19 cellular contexts compared by ENCODE assay signal in the genomic region with DNA sequence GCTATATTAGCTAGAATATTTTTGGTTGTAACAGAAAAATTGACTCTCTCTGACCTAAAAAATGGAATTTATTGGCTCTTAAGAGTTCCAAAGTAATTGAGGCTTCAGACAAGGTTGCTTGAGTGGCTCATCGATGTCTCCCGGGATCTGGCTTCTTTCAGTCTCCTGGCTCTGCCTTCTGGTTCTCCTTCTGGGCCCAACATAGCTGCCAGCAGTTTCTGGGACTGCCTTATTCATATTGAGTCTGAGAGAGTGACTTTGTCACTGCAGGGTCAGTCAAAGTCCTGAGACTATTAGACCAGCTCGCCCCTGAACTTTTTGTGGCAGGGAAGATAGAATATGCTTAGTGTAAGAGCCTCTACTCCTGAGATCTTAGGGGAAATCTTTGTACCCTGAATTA.
DNase-seq lines count a peak whose midpoint lies in the region; ATAC-seq and TF ChIP-seq lines count a peak whose summit lies in the region.
"Had no signal": no experiment of that assay in that cellular context is flagged by ENCODE, and none has a peak within 500 bp of the region (broad histone marks: within the 10 kb centered on the region; RNA-seq: fewer than 3 reads in every experiment).

No MANE protein-coding gene starts in this region.

- H3K36me3 ChIP-seq in mesendoderm (ENCODE audit: control insufficient read depth, insufficient read depth, low read length) (no peaks in the 10 kb centered on the region), aorta (ENCODE audit: control insufficient read depth in 1 of 2, insufficient read depth in 2 of 2, low read length in 1 of 2) (no peaks in the 10 kb centered on the region)

- H2BK15ac ChIP-seq in mesendoderm (replicated peaks; ENCODE audit: low read depth), result no peak overlapping the region

- peaks cover 5% of the 10 kb centered on the region for H3K79me2 ChIP-seq in mesendoderm (ENCODE audit: control insufficient read depth, insufficient read depth, low read length)

- DNase-seq in DMS 273 (lab: John Stamatoyannopoulos, UW; ENCODE audit: unreplicated experiment), result peak; percentile 22
- no peak for DNase-seq in DMS 273 treated with DMSO at 0.1 percent for 48 hours (lab: John Stamatoyannopoulos, UW)
- peak; percentile 16 for DNase-seq in fibroblast of the aortic adventitia (ENCODE audit: low read depth)
- DNase-seq in mesendoderm, result peak; percentile 44
- peak in 1 of 2 donors; percentile 54 for DNase-seq in aorta
- DNase-seq in activated naive CD8-positive, alpha-beta T cell treated with anti-CD3 and anti-CD28 coated beads for 36 hours, result no peak
- no peak for DNase-seq in NCI-H226
- no peak for DNase-seq in NCI-H526 (lab: John Stamatoyannopoulos, UW)
- DNase-seq: activated CD8-positive, alpha-beta T cell treated with anti-CD3 and anti-CD28 coated beads for 36 hours; effector CD8-positive, alpha-beta T cell; KBM-7; left colon; NCI-H2081; NCI-H748 treated with DMSO at 0.1 percent for 48 hours; stimulated activated CD4-positive, alpha-beta T cell treated with anti-CD3 and anti-CD28 coated beads, Interleukin-4, amount 100 ng/mL, for 4 hours; stimulated activated CD8-positive, alpha-beta memory T cell treated with anti-CD3 and anti-CD28 coated beads, Interleukin-4, amount 100 ng/mL, for 48 hours had no signal

- intact Hi-C loops in aorta (cut with DNase I), result no loop called here

- H3K56ac ChIP-seq in mesendoderm (ENCODE audit: low read length), result peak overlapping the region; percentile 78

- TF ChIP-seq CTCF in fibroblast of the aortic adventitia (IDR thresholded peaks at IDR 0.05; ENCODE audit: insufficient read depth, low read length), result no peak

- no peak overlapping the region for H3K4me3 ChIP-seq in fibroblast of the aortic adventitia (ENCODE audit: low read depth, low read length)
- no peak overlapping the region for H3K4me3 ChIP-seq in mesendoderm (ENCODE audit: low read length)
- no peak overlapping the region for H3K4me3 ChIP-seq in aorta (ENCODE audit: low read length in 2 of 2)
- H3K4me3 ChIP-seq: skin epidermis had no signal

- H3K27ac ChIP-seq in mesendoderm (ENCODE audit: low read depth, low read length), result peak overlapping the region; percentile 77
- peak overlapping the region in 1 of 2 donors; percentile 57 for H3K27ac ChIP-seq in aorta (ENCODE audit: low read depth in 1 of 2, low read length in 2 of 2)
- H3K27ac ChIP-seq: 22Rv1 had no signal

- H2BK120ac ChIP-seq in mesendoderm (ENCODE audit: low read depth, low read length), result no peak overlapping the region

- H3K4me1 Mint-ChIP-seq in activated naive CD8-positive, alpha-beta T cell treated with anti-CD3 and anti-CD28 coated beads for 36 hours, result no peaks in the 10 kb centered on the region

- H3K4me1 ChIP-seq in mesendoderm (ENCODE audit: control insufficient read depth, low read depth, low read length), result peaks cover 22% of the 10 kb centered on the region
- peaks cover 3 to 10% of the 10 kb centered on the region in 2 donors for H3K4me1 ChIP-seq in aorta (ENCODE audit: control insufficient read depth in 1 of 2, insufficient read depth in 2 of 2, low read length in 2 of 2)

- H3K9me3 Mint-ChIP-seq in activated naive CD8-positive, alpha-beta T cell treated with anti-CD3 and anti-CD28 coated beads for 36 hours, result no peaks in the 10 kb centered on the region
- H3K9me3 Mint-ChIP-seq: activated CD8-positive, alpha-beta T cell treated with anti-CD3 and anti-CD28 coated beads for 36 hours had no signal

- H3K9me3 ChIP-seq in aorta (ENCODE audit: control insufficient read depth, low read length), result no peaks in the 10 kb centered on the region

- no peaks in the 10 kb centered on the region for H3K27me3 ChIP-seq in mesendoderm (ENCODE audit: insufficient read depth, low read length, poor library complexity)
- no peaks in the 10 kb centered on the region for H3K27me3 ChIP-seq in aorta (ENCODE audit: control insufficient read depth in 1 of 2, insufficient read depth in 2 of 2, low read length in 1 of 2)

- peak overlapping the region; percentile 99 for H3K18ac ChIP-seq in mesendoderm (ENCODE audit: low read length)

- no CpG with 5 or more reads among the region's 3 CpGs for WGBS in mesendoderm (ENCODE audit: extremely low coverage, insufficient coverage, low lambda C conversion rate)
- 15 to 22% methylated on average over 3 of the region's 3 CpGs for WGBS in aorta, 2 donors

- no peak overlapping the region for H3K4me2 ChIP-seq in mesendoderm (ENCODE audit: low read length)

- no peak overlapping the region for H4K5ac ChIP-seq in mesendoderm (ENCODE audit: low read length)

- H2AK5ac ChIP-seq in mesendoderm (ENCODE audit: low read length), result no peak overlapping the region

- H4K8ac ChIP-seq in mesendoderm (ENCODE audit: low read depth, low read length), result no peak overlapping the region

- peak overlapping the region; percentile 46 for H3K9ac ChIP-seq in mesendoderm (ENCODE audit: low read length)

- H3K23ac ChIP-seq in mesendoderm (ENCODE audit: low read length), result no peak overlapping the region

- H3K4me3 Mint-ChIP-seq in activated naive CD8-positive, alpha-beta T cell treated with anti-CD3 and anti-CD28 coated beads for 36 hours, result no peak overlapping the region
- H3K4me3 Mint-ChIP-seq: activated CD8-positive, alpha-beta T cell treated with anti-CD3 and anti-CD28 coated beads for 36 hours; activated naive CD8-positive, alpha-beta T cell had no signal

- peak overlapping the region; percentile 71 for H3K4ac ChIP-seq in mesendoderm (ENCODE audit: low read depth, low read length)

- H3K27me3 Mint-ChIP-seq in activated naive CD8-positive, alpha-beta T cell treated with anti-CD3 and anti-CD28 coated beads for 36 hours, result no peaks in the 10 kb centered on the region
- H3K27me3 Mint-ChIP-seq: activated CD8-positive, alpha-beta T cell treated with anti-CD3 and anti-CD28 coated beads for 36 hours; activated naive CD8-positive, alpha-beta T cell had no signal

- peaks cover 2% of the 10 kb centered on the region for H3K79me1 ChIP-seq in mesendoderm (ENCODE audit: low read length)

- H3K27ac Mint-ChIP-seq in activated naive CD8-positive, alpha-beta T cell treated with anti-CD3 and anti-CD28 coated beads for 36 hours, result no peak overlapping the region
- H3K27ac Mint-ChIP-seq: activated CD8-positive, alpha-beta T cell treated with anti-CD3 and anti-CD28 coated beads for 36 hours; activated naive CD8-positive, alpha-beta T cell had no signal

- no peaks in the 10 kb centered on the region for H3K36me3 Mint-ChIP-seq in activated naive CD8-positive, alpha-beta T cell treated with anti-CD3 and anti-CD28 coated beads for 36 hours
- H3K36me3 Mint-ChIP-seq: activated naive CD8-positive, alpha-beta T cell had no signal

- H2BK5ac ChIP-seq in mesendoderm (ENCODE audit: low read length), result no peak overlapping the region

- ATAC-seq in aorta (ENCODE audit: low FRiP score), result peak; percentile 61
- ATAC-seq: activated CD8-positive, alpha-beta T cell treated with anti-CD3 and anti-CD28 coated beads for 36 hours had no signal

Comparison
In these comparisons a context has a peak if more than half of its experiments do, and no peak if none do; other contexts are left out.
1. DNase-seq: peak in DMS 273 (single experiment), fibroblast of the aortic adventitia (single experiment) and mesendoderm (single experiment); none in DMS 273 treated with DMSO at 0.1 percent for 48 hours (single experiment), activated naive CD8-positive, alpha-beta T cell treated with anti-CD3 and anti-CD28 coated beads for 36 hours (single experiment), NCI-H226 (single experiment) and NCI-H526 (0 of 2).